In the genomic region with DNA sequence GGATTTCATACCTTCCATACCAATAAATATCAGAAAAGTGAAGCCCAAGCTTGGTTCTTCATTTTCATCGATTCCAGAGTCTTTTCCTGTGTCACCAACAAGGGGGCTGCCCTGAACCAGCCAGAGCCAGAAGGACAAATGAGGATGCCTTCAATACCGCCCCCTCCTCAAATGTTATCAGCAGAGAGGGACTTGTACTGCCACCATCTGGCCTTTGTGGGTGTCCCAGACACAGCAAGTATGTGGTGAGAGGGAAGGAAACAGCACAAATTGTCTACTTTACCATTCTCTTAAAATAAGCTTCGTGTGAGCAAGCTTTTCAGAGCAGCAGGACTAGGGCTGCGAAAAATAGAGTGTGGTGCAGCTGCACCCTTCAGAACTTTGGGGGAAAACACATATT, we compare ENCODE assay signal across 9 cellular contexts.
DNase-seq lines count a peak whose midpoint lies in the region; ATAC-seq and TF ChIP-seq lines count a peak whose summit lies in the region.
"Had no signal": no experiment of that assay in that cellular context is flagged by ENCODE, and none has a peak within 500 bp of the region (broad histone marks: within the 10 kb centered on the region; RNA-seq: fewer than 3 reads in every experiment).

No MANE protein-coding gene starts in this region.

- peak overlapping the region; percentile 57 for H3K27ac Mint-ChIP-seq in neural crest cell (ENCODE audit: unreplicated experiment)

- ATAC-seq in GM18505 (IDR thresholded peaks at IDR 0.05; ENCODE audit: unreplicated experiment): no peak

- TF ChIP-seq CTCF in neural crest cell (conservative IDR thresholded peaks at IDR 0.05): peak; percentile 60

- H3K27me3 Mint-ChIP-seq in neural crest cell (ENCODE audit: low read depth): no peaks in the 10 kb centered on the region

- peaks cover 54% of the 10 kb centered on the region for H3K4me1 Mint-ChIP-seq in neural crest cell

- peaks cover 20% of the 10 kb centered on the region for H3K36me3 Mint-ChIP-seq in neural crest cell (ENCODE audit: low read depth)

- peak overlapping the region; percentile 58 for H3K4me3 Mint-ChIP-seq in neural crest cell

- TF ChIP-seq POLR2A in GM18505 (IDR thresholded peaks at IDR 0.05; ENCODE audit: borderline replicate concordance, extremely low read depth, insufficient read depth, insufficient read length): no peak

- peaks cover 7% of the 10 kb centered on the region for H3K9me3 Mint-ChIP-seq in neural crest cell

- DNase-seq in DMS153 treated with DMSO at 0.1 percent for 48 hours (lab: John Stamatoyannopoulos, UW; ENCODE audit: unreplicated experiment): peak; percentile 12
- no peak for DNase-seq in DMS153 (lab: John Stamatoyannopoulos, UW)
- peak; percentile 61 for DNase-seq in NAMALWA (ENCODE audit: low spot score)
- peak; percentile 26 for DNase-seq in cerebellar cortex (ENCODE audit: low spot score)
- DNase-seq in neural crest cell (ENCODE audit: low read depth, low spot score): no peak
- no peak for DNase-seq in MV-4-11 (lab: John Stamatoyannopoulos, UW)
- no peak for DNase-seq in GM03348 (ENCODE audit: low spot score)
- DNase-seq: effector CD8-positive, alpha-beta T cell had no signal

Comparison
In these comparisons a context has a peak if more than half of its experiments do, and no peak if none do; other contexts are left out.
1. DNase-seq: peak in DMS153 treated with DMSO at 0.1 percent for 48 hours (single experiment), NAMALWA (single experiment) and cerebellar cortex (single experiment); none in DMS153 (single experiment), neural crest cell (single experiment), MV-4-11 (single experiment) and GM03348 (single experiment).